ENCODE assay signal across 23 cellular contexts in the genomic region with DNA sequence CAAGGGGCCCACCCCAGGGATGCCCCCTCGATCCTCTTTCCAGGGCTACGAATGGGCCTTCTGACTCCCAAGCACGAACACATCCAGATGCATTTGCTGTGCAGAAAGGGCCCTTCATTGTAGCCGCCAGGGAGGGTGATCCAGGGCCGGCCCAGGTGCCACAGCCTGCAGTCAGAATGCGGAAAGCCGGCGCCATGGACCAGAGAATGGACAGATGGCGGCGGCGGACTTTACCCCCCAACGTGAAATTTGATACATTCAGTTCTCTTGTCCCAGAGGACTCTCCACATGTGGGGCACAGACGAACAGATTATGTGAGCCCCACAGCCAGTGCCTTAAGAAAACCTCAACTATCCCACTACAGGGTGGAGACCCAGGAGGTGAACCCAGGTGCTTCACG.
DNase-seq lines count a peak whose midpoint lies in the region; ATAC-seq and TF ChIP-seq lines count a peak whose summit lies in the region.
"Had no signal": no experiment of that assay in that cellular context is flagged by ENCODE, and none has a peak within 500 bp of the region (broad histone marks: within the 10 kb centered on the region; RNA-seq: fewer than 3 reads in every experiment).

No MANE protein-coding gene starts in this region.

- H3K9me3 ChIP-seq in SJCRH30 (replicated peaks), result peaks cover 4% of the 10 kb centered on the region; the same call in 1 of the 2 replicates
- no peaks in the 10 kb centered on the region for H3K9me3 ChIP-seq in right lobe of liver
- no peaks in the 10 kb centered on the region for H3K9me3 ChIP-seq in MM.1S (replicated peaks; ENCODE audit: insufficient read depth, low read length)
- H3K9me3 ChIP-seq: BE2C had no signal

- peaks cover 19% of the 10 kb centered on the region for H3K4me1 ChIP-seq in SJCRH30
- peaks cover 0 to 23% (median 9%) of the 10 kb centered on the region in 4 donors for H3K4me1 ChIP-seq in right lobe of liver
- H3K4me1 ChIP-seq in MM.1S (ENCODE audit: low read length), result no peaks in the 10 kb centered on the region
- H3K4me1 ChIP-seq: BE2C had no signal

- TF ChIP-seq CTCF in right lobe of liver (IDR thresholded peaks at IDR 0.05) (no peak), MM.1S (IDR thresholded peaks at IDR 0.05; ENCODE audit: low read length) (no peak)

- H3F3A ChIP-seq in MM.1S (ENCODE audit: insufficient read depth, low read length), result no peaks in the 10 kb centered on the region

- no peak overlapping the region for H3K4me2 ChIP-seq in MM.1S (ENCODE audit: low read depth, low read length)
- H3K4me2 ChIP-seq: GM23338 had no signal

- peak; percentile 89 for DNase-seq in DMS 273 (lab: John Stamatoyannopoulos, UW; ENCODE audit: unreplicated experiment)
- peak; percentile 37 to 76 for DNase-seq in NCI-H526 (lab: John Stamatoyannopoulos, UW)
- DNase-seq in SJCRH30, result peak; percentile 39 to 57
- DNase-seq in right lobe of liver, result no peak
- no peak for DNase-seq in MM.1S
- DNase-seq in left colon, result no peak
- DNase-seq in central memory CD4-positive, alpha-beta T cell, result no peak
- DNase-seq: 8988T; ACHN; BE2C; Calu3; CD8-positive, alpha-beta memory T cell; H9; KBM-7; NCI-H1105 treated with DMSO at 0.1 percent for 48 hours; NCI-H146; NCI-H1930; NCI-H2107; NCI-H446 treated with DMSO at 0.1 percent for 48 hours; NCI-H774; RPMI8226; SHP77 had no signal

- H3K79me2 ChIP-seq in MM.1S (ENCODE audit: low read length), result no peaks in the 10 kb centered on the region

- H3K9me2 ChIP-seq in MM.1S (replicated peaks; ENCODE audit: insufficient read depth, low read length), result no peaks in the 10 kb centered on the region

- H2AFZ ChIP-seq in MM.1S (ENCODE audit: low read length), result no peak overlapping the region
- H2AFZ ChIP-seq: GM23338 had no signal

- no peak for TF ChIP-seq POLR2A in right lobe of liver (IDR thresholded peaks at IDR 0.05)

- no peak overlapping the region for H3K4me3 ChIP-seq in SJCRH30
- H3K4me3 ChIP-seq in right lobe of liver, result no peak overlapping the region
- no peak overlapping the region for H3K4me3 ChIP-seq in MM.1S (ENCODE audit: low read length)
- H3K4me3 ChIP-seq: GM23338 had no signal

- H3K27me3 ChIP-seq in SJCRH30, result peaks cover 27% of the 10 kb centered on the region
- no peaks in the 10 kb centered on the region for H3K27me3 ChIP-seq in right lobe of liver
- no peaks in the 10 kb centered on the region; the same call in 1 of the 2 replicates for H3K27me3 ChIP-seq in MM.1S (replicated peaks; ENCODE audit: insufficient read depth, low read length)
- H3K27me3 ChIP-seq: BE2C had no signal

- intact Hi-C loops in right lobe of liver (cut with DNase I) (no loop called here), left colon (cut with DNase I, micrococcal nuclease) (loop anchor here (10.0 kb wide), 2 partner anchors 45 to 85 kb away; a partner anchor contains a TSS)

- H3K27ac ChIP-seq in SJCRH30, result no peak overlapping the region
- H3K27ac ChIP-seq in right lobe of liver, result peak overlapping the region in 1 of 3 donors; percentile 53
- H3K27ac ChIP-seq in MM.1S (ENCODE audit: low read length), result no peak overlapping the region

- H3K9ac ChIP-seq in MM.1S (ENCODE audit: low read length), result no peak overlapping the region

- no CpG with 5 or more reads among the region's 14 CpGs for WGBS in right lobe of liver (ENCODE audit: insufficient coverage, low coverage, low lambda C conversion rate, missing lambda C conversion rate)

- H3K36me3 ChIP-seq in SJCRH30 (no peaks in the 10 kb centered on the region), right lobe of liver (no peaks in the 10 kb centered on the region), MM.1S (replicated peaks; ENCODE audit: insufficient read depth, low read length) (no peaks in the 10 kb centered on the region)

- peak; percentile 5 to 24 (median 7) for ATAC-seq in right lobe of liver
- no peak for ATAC-seq in left colon
- ATAC-seq: GM23338 had no signal

- H4K20me1 ChIP-seq in MM.1S (ENCODE audit: insufficient read depth, low read length), result no peaks in the 10 kb centered on the region

Comparison
In these comparisons a context has a peak if more than half of its experiments do, and no peak if none do; other contexts are left out.
1. DNase-seq: peak in DMS 273 (single experiment), NCI-H526 (2 of 2) and SJCRH30 (2 of 2); none in right lobe of liver (0 of 3), MM.1S (single experiment), left colon (0 of 2) and central memory CD4-positive, alpha-beta T cell (single experiment).
2. intact Hi-C loops: an anchor here in left colon (10.0 kb wide); none called in right lobe of liver.